In the genomic region with DNA sequence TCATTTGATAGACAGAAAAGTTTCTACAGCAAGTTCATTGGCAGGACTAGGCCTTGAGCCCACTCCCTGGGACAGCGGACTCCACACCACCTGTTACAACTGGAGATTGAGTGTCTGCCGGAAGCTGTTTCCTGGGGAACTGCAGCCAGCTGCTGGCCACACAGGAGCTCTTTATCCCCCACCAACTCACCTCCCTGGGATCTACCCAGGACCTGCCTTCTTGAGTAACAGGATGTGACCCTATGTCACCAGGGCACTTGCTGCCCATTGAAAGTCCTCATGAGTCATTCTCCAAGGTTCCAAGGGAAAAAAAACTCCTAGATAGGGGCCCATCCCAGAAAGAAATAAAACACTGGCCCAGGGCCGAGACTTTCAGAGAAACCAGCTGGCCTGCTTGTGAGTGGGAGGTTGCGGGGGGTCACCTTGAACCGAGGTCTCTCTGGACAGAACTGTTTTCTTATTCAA, we compare ENCODE assay signal across 8 cellular contexts. TPM values are rescaled to one million over a fixed set of nuclear protein-coding genes. Genes with fewer than 3 reads are reported as not detected.
A peak's percentile ranks its signal among the peaks of the same experiment; 100 is the strongest.
DNase-seq lines count a peak whose midpoint lies in the region; ATAC-seq, FAIRE-seq and TF ChIP-seq lines count a peak whose summit lies in the region.

No MANE protein-coding gene starts in this region.

- H3K4me3 Mint-ChIP-seq in activated naive CD4-positive, alpha-beta T cell treated with anti-CD3 and anti-CD28 coated beads, Interleukin-2, amount 50 U/mL, for 24 hours = no peak overlapping the region

- TF ChIP-seq EP300 in HepG2 (IDR thresholded peaks at IDR 0.05; ENCODE audit: low read depth in 2 of 2, low read length in 2 of 2) = peak in 1 of 2 experiments; percentile 89; a peak in 3 of 4 replicates
- TF ChIP-seq EP300 in HepG2 (CRISPR knock-in tag; IDR thresholded peaks at IDR 0.05; ENCODE audit: borderline replicate concordance) = peak; percentile 79

- H3K27ac Mint-ChIP-seq in activated naive CD4-positive, alpha-beta T cell treated with anti-CD3 and anti-CD28 coated beads, Interleukin-2, amount 50 U/mL, for 24 hours = peak overlapping the region; percentile 24

- no peaks in the 10 kb centered on the region for H3K9me2 ChIP-seq in Karpas-422 (replicated peaks; ENCODE audit: insufficient read depth, low read length)

- H3K9me3 Mint-ChIP-seq in activated naive CD4-positive, alpha-beta T cell treated with anti-CD3 and anti-CD28 coated beads, Interleukin-2, amount 50 U/mL, for 24 hours = no peaks in the 10 kb centered on the region

- H3K27ac ChIP-seq in HepG2 (ENCODE audit: extremely low read length, insufficient read depth, low read length) (peak overlapping the region; percentile 42), vagina (peak overlapping the region; percentile 2), Karpas-422 (ENCODE audit: low read length) (no peak overlapping the region)

- CTCF ChIA-PET in HepG2 (lab: Yijun Ruan, JAX; ENCODE audit: low intra/inter-chr PET ratio, low total read pairs) = no interaction called here

- H2AFZ ChIP-seq in HepG2 (ENCODE audit: low read length) = peak overlapping the region; percentile 2
- no peak overlapping the region for H2AFZ ChIP-seq in Karpas-422 (ENCODE audit: low read length)

- TF ChIP-seq RAD21 in HepG2 (CRISPR knock-in tag; IDR thresholded peaks at IDR 0.05) = peak; percentile 67

- intact Hi-C loops in HepG2 (cut with micrococcal nuclease; ENCODE audit: unreplicated experiment) (no loop called here), vagina (cut with DNase I) (no loop called here)

- H3K4me3 ChIP-seq in astrocyte of the spinal cord (ENCODE audit: low read depth, low read length) (no peak overlapping the region), HepG2 (replicated peaks in 1 of 3; ENCODE audit: insufficient read depth in 1 of 3, low read depth in 2 of 3, low read length in 3 of 3) (peak overlapping the region in 2 of 3 experiments; percentile 16 to 52; a peak in 3 of 6 replicates), vagina (no peak overlapping the region), Karpas-422 (ENCODE audit: low read length) (no peak overlapping the region)

- TF ChIP-seq CTCF in astrocyte of the spinal cord (IDR thresholded peaks at IDR 0.05; ENCODE audit: low read depth, low read length) = no peak
- TF ChIP-seq CTCF in HepG2 (CRISPR knock-in tag; IDR thresholded peaks at IDR 0.05) = peak; percentile 63
- TF ChIP-seq CTCF in vagina (IDR thresholded peaks at IDR 0.05) = no peak

- H3K4me1 ChIP-seq in HepG2 (ENCODE audit: insufficient read depth, low read length) (peaks cover 74% of the 10 kb centered on the region), vagina (peaks cover 35% of the 10 kb centered on the region), Karpas-422 (ENCODE audit: low read length) (no peaks in the 10 kb centered on the region)

- ATAC-seq in HepG2 (peak; percentile 83), HG03469 (IDR thresholded peaks at IDR 0.05; ENCODE audit: unreplicated experiment) (no peak)

- peak overlapping the region; percentile 75 for H3K4me2 ChIP-seq in HepG2 (ENCODE audit: low read depth, low read length)
- no peak overlapping the region for H3K4me2 ChIP-seq in Karpas-422 (ENCODE audit: low read depth, low read length, poor library complexity, severe bottlenecking)

- BruUV-seq in HepG2 (replicated peaks; lab: Mats Ljungman, UMichigan) = no TSS peak

- peaks cover 12% of the 10 kb centered on the region for H3K4me1 Mint-ChIP-seq in activated naive CD4-positive, alpha-beta T cell treated with anti-CD3 and anti-CD28 coated beads, Interleukin-2, amount 50 U/mL, for 24 hours

- POLR2A ChIA-PET in HepG2 (lab: Yijun Ruan, JAX) = interaction anchor here (0.9 to 2.7 kb wide), 11 partner anchors 13 to 161 kb away, joined by 3 to 32 read pairs (median 5); partner anchors contain the start of gene SLC9A8

- H3K9ac ChIP-seq in HepG2 (ENCODE audit: insufficient read depth, low read depth, low read length) (peak overlapping the region; percentile 46; the same call in 1 of the 2 replicates), Karpas-422 (ENCODE audit: low read length) (no peak overlapping the region)

- H3K36me3 Mint-ChIP-seq in activated naive CD4-positive, alpha-beta T cell treated with anti-CD3 and anti-CD28 coated beads, Interleukin-2, amount 50 U/mL, for 24 hours = no peaks in the 10 kb centered on the region

- 7% methylated on average over 5 of the region's 5 CpGs for WGBS in HepG2 (ENCODE audit: low lambda C conversion rate)

- no peak for DNase-seq in activated naive CD4-positive, alpha-beta T cell treated with Interleukin-2 at 50 U/mL for 16 hours
- peak; percentile 82 for DNase-seq in astrocyte of the spinal cord (ENCODE audit: low read depth, low spot score)
- peak; percentile 96 for DNase-seq in HepG2 (ENCODE audit: low spot score)
- DNase-seq in vagina (ENCODE audit: extremely low spot score in 2 of 2) = no peak
- DNase-seq in Karpas-422 = no peak
- DNase-seq in KBM-7 = no peak

- TF ChIP-seq POLR2A in HepG2 (IDR thresholded peaks at IDR 0.05; ENCODE audit: insufficient read depth in 1 of 2, low read depth in 2 of 2, low read length in 2 of 2) (0 out of 4 replicates have a peak, but pooled peaks of 1 of the 2 experiments have one; percentile 42), vagina (IDR thresholded peaks at IDR 0.05) (no peak)

- no peaks in the 10 kb centered on the region for H3K79me2 ChIP-seq in HepG2 (ENCODE audit: insufficient read depth, low read length)
- H3K79me2 ChIP-seq in Karpas-422 (ENCODE audit: low read length) = no peaks in the 10 kb centered on the region

- H4K20me1 ChIP-seq in HepG2 (ENCODE audit: insufficient read depth, low read length) (no peaks in the 10 kb centered on the region), Karpas-422 (ENCODE audit: insufficient read depth, low read depth, low read length) (no peaks in the 10 kb centered on the region)

- H3K27me3 Mint-ChIP-seq in activated naive CD4-positive, alpha-beta T cell treated with anti-CD3 and anti-CD28 coated beads, Interleukin-2, amount 50 U/mL, for 24 hours = peaks cover 8% of the 10 kb centered on the region

- H3K27me3 ChIP-seq in HepG2 (ENCODE audit: control insufficient read depth in 1 of 2, insufficient read depth in 2 of 2, low read length in 2 of 2) = no peaks in the 10 kb centered on the region
- H3K27me3 ChIP-seq in vagina = no peaks in the 10 kb centered on the region
- no peaks in the 10 kb centered on the region for H3K27me3 ChIP-seq in Karpas-422 (ENCODE audit: low read length)

- peak; percentile 74 for FAIRE-seq in HepG2 (lab: Jason Lieb, UNC)

- in situ Hi-C loops in astrocyte of the spinal cord (cut with HindIII; ENCODE audit: low sequenced_read_pairs) = no loop called here
- in situ Hi-C loops in HepG2 (cut with HindIII; ENCODE audit: extremely low pct_ligation_motif_present, low pct_unique_long_range_greater_than_20kb) = no loop called here
- in situ Hi-C loops in KBM-7 (cut with MboI; ENCODE audit: low pct_unique_long_range_greater_than_20kb, low sequenced_read_pairs) = no loop called here

- H3K9me3 ChIP-seq in HepG2 (ENCODE audit: low read length) (no peaks in the 10 kb centered on the region), vagina (no peaks in the 10 kb centered on the region), Karpas-422 (ENCODE audit: low read length) (no peaks in the 10 kb centered on the region)

- no peaks in the 10 kb centered on the region for H3K36me3 ChIP-seq in HepG2 (replicated peaks in 1 of 2; ENCODE audit: control insufficient read depth in 1 of 2, insufficient read depth in 2 of 2, low read length in 2 of 2)
- no peaks in the 10 kb centered on the region for H3K36me3 ChIP-seq in vagina
- H3K36me3 ChIP-seq in Karpas-422 (ENCODE audit: insufficient read depth, low read length) = no peaks in the 10 kb centered on the region

TF ChIP-seq in HepG2, 621 proteins besides CTCF, POLR2A, EP300 and RAD21 (continues in another document):
- TF ChIP-seq SATB2 (CRISPR knock-in tag; IDR thresholded peaks at IDR 0.05) = no peak
- no peak for TF ChIP-seq U2AF1 (optimal IDR thresholded peaks at IDR 0.05; ENCODE audit: low read depth, low read length)

RNA-seq across cellular contexts. Expression of gene SLC9A8, which starts 37.4 kb away (rescaled TPM):
- total RNA-seq in HepG2 (2016; rRNA removed; fragmentation: Illumina TruSeq; extraction: Trizol) = 2.6 and 7.4 TPM in 2 replicates
- 1.6 TPM in 2 replicates for total RNA-seq in HepG2 (2016; cell fraction: cytosol; rRNA removed; fragmentation: Illumina TruSeq; extraction: Trizol; ENCODE audit: low read depth)
- 2.1 and 7.4 TPM in 2 replicates for total RNA-seq in HepG2 (2016; cell fraction: insoluble cytoplasmic fraction; rRNA removed; fragmentation: Illumina TruSeq; extraction: Trizol)
- total RNA-seq in HepG2 (2016; cell fraction: membrane; rRNA removed; fragmentation: Illumina TruSeq; extraction: Trizol) = 2.2 and 2.6 TPM in 2 replicates
- 13.8 and 19.0 TPM in 2 replicates for total RNA-seq in HepG2 (2016; cell fraction: nucleus; rRNA removed; fragmentation: Illumina TruSeq; extraction: Trizol)
- 4.1 and 4.7 TPM in 2 replicates for polyA plus RNA-seq in HepG2 (2011; rRNA removed)
- polyA plus RNA-seq in HepG2 (2011; cell fraction: cytosol; rRNA removed) = 1.4 and 1.8 TPM in 2 replicates
- polyA plus RNA-seq in HepG2 (2011; cell fraction: nucleus; rRNA removed) = 17.3 and 20.8 TPM in 2 replicates
- polyA plus RNA-seq in HepG2 (2012) = 5.9 and 6.1 TPM in 2 replicates
- 0.68 and 0.75 TPM in 2 replicates for polyA plus RNA-seq in HepG2 (2016; cell fraction: cytosol; fragmentation: Illumina TruSeq; extraction: Trizol; ENCODE audit: low read depth)
- 1.7 and 2.2 TPM in 2 replicates for polyA plus RNA-seq in HepG2 (2016; cell fraction: insoluble cytoplasmic fraction; fragmentation: Illumina TruSeq; extraction: Trizol; ENCODE audit: low read depth)
- polyA plus RNA-seq in HepG2 (2016; cell fraction: membrane; fragmentation: Illumina TruSeq; extraction: Trizol; ENCODE audit: low read depth) = 1.2 and 1.5 TPM in 2 replicates
- polyA plus RNA-seq in HepG2 (2016; cell fraction: nucleus; fragmentation: Illumina TruSeq; extraction: Trizol; ENCODE audit: insufficient read depth, low read depth) = 21.2 and 22.1 TPM in 2 replicates
- polyA minus RNA-seq in HepG2 (2011; rRNA and poly(A)+ RNA removed; ENCODE audit: low replicate concordance) = 25.8 and 28.2 TPM in 2 replicates
- 0.88 and 2.2 TPM in 2 replicates for polyA minus RNA-seq in HepG2 (2011; cell fraction: cytosol; rRNA and poly(A)+ RNA removed)
- 26.4 and 27.8 TPM in 2 replicates for polyA minus RNA-seq in HepG2 (2011; cell fraction: nucleus; rRNA and poly(A)+ RNA removed)
- 8.8 TPM for total RNA-seq in vagina
- total RNA-seq in Karpas-422 (2014; rRNA removed; shearing (Covaris generic); ENCODE audit: low replicate concordance) = 10.0 and 21.5 TPM in 2 replicates

Comparison
In these comparisons a context has a peak if more than half of its experiments do, and no peak if none do; other contexts are left out.
1. DNase-seq: peak in astrocyte of the spinal cord (single experiment) and HepG2 (single experiment); none in activated naive CD4-positive, alpha-beta T cell treated with Interleukin-2 at 50 U/mL for 16 hours (single experiment), vagina (0 of 2), Karpas-422 (single experiment) and KBM-7 (single experiment).
2. H3K4me3 ChIP-seq: peak in HepG2 (2 of 3); none in astrocyte of the spinal cord (single experiment), vagina (0 of 2) and Karpas-422 (single experiment).